ENCODE assay signal across 9 cellular contexts in genomic region chr3:36876181-36876936, GRCh38.
DNase-seq lines count a peak whose midpoint lies in the region; ATAC-seq, FAIRE-seq and TF ChIP-seq lines count a peak whose summit lies in the region.
"Had no signal": no experiment of that assay in that cellular context is flagged by ENCODE, and none has a peak within 500 bp of the region (broad histone marks: within the 10 kb centered on the region; RNA-seq: fewer than 3 reads in every experiment).

No MANE protein-coding gene starts in this region.

- no peaks in the 10 kb centered on the region for H3F3A ChIP-seq in Loucy (ENCODE audit: low read depth)

- H3K27ac ChIP-seq in fibroblast of lung (ENCODE audit: insufficient read depth, low read length) (no peak overlapping the region), ascending aorta (no peak overlapping the region)

- H3K4me2 ChIP-seq in Loucy (ENCODE audit: low read depth, low read length, poor library complexity, severe bottlenecking) = peak overlapping the region; percentile 74
- H3K4me2 ChIP-seq in fibroblast of lung (ENCODE audit: extremely low read depth, insufficient read depth, low read length) = peak overlapping the region; percentile 25

- H3K36me3 ChIP-seq in Loucy (ENCODE audit: insufficient read depth, low read length) (no peaks in the 10 kb centered on the region), fibroblast of lung (ENCODE audit: control insufficient read depth, insufficient read depth, low read length) (no peaks in the 10 kb centered on the region), ascending aorta (no peaks in the 10 kb centered on the region)

- intact Hi-C loops in ascending aorta (cut with DNase I) = no loop called here

- ATAC-seq in GM18870 (IDR thresholded peaks at IDR 0.05; ENCODE audit: unreplicated experiment) = peak; percentile 99
- peak; percentile 99 for ATAC-seq in GM21825 (IDR thresholded peaks at IDR 0.05; ENCODE audit: unreplicated experiment)

- H4K20me1 ChIP-seq in Loucy (ENCODE audit: insufficient read depth, low read length, poor library complexity, severe bottlenecking) = no peaks in the 10 kb centered on the region
- H4K20me1 ChIP-seq in fibroblast of lung (ENCODE audit: control insufficient read depth, extremely low read depth, insufficient read depth, low read length) = no peaks in the 10 kb centered on the region

- H3K9ac ChIP-seq in Loucy (ENCODE audit: low read depth, low read length, poor library complexity, severe bottlenecking) (peak overlapping the region; percentile 56), fibroblast of lung (ENCODE audit: insufficient read depth, low read length) (no peak overlapping the region)

- H3K4me3 ChIP-seq in Loucy (ENCODE audit: low read length, poor library complexity, severe bottlenecking) (peak overlapping the region; percentile 61), fibroblast of lung (replicated peaks in 1 of 4; ENCODE audit: control extremely low read depth in 1 of 4, insufficient read depth in 1 of 4, low read depth in 3 of 4, low read length in 4 of 4) (no peak overlapping the region), ascending aorta (no peak overlapping the region)

- peak overlapping the region; percentile 73 for H2AFZ ChIP-seq in Loucy (ENCODE audit: low read length)
- peak overlapping the region; percentile 73 for H2AFZ ChIP-seq in fibroblast of lung (ENCODE audit: low read length)

- H3K4me1 ChIP-seq in Loucy (ENCODE audit: insufficient read depth, low read length, poor library complexity, severe bottlenecking) (peaks cover 12% of the 10 kb centered on the region), fibroblast of lung (ENCODE audit: control insufficient read depth, extremely low read depth, insufficient read depth, low read length) (no peaks in the 10 kb centered on the region), ascending aorta (no peaks in the 10 kb centered on the region)

- no peak for FAIRE-seq in D721Med (lab: Jason Lieb, UNC)

- H3K79me2 ChIP-seq in Loucy (ENCODE audit: insufficient read depth, low read length) = no peaks in the 10 kb centered on the region
- no peaks in the 10 kb centered on the region for H3K79me2 ChIP-seq in fibroblast of lung (ENCODE audit: control insufficient read depth, insufficient read depth, low read length)

- DNase-seq in fibroblast of lung (ENCODE audit: low read depth in 2 of 2) (no peak), NCI-H1105 treated with DMSO at 0.1 percent for 48 hours (lab: John Stamatoyannopoulos, UW) (no peak), ascending aorta (ENCODE audit: low spot score in 2 of 2) (no peak), D721Med (ENCODE audit: insufficient read length, low spot score) (no peak)
- DNase-seq in activated CD4-positive, CD25-positive, alpha-beta regulatory T cell (lab: John Stamatoyannopoulos, UW) = no peak
- DNase-seq: heart right ventricle had no signal

- H3K9me3 ChIP-seq in Loucy (ENCODE audit: insufficient read depth, low read depth, low read length) = no peaks in the 10 kb centered on the region
- H3K9me3 ChIP-seq in fibroblast of lung (ENCODE audit: control insufficient read depth, insufficient read depth, low read depth, low read length) = no peaks in the 10 kb centered on the region
- no peaks in the 10 kb centered on the region for H3K9me3 ChIP-seq in ascending aorta
- H3K9me3 ChIP-seq: heart right ventricle had no signal

- TF ChIP-seq CTCF in Loucy (conservative IDR thresholded peaks at IDR 0.05; ENCODE audit: low read length) (no peak), fibroblast of lung (conservative IDR thresholded peaks at IDR 0.05 in 1 of 2, IDR thresholded peaks at IDR 0.05 in 1 of 2; ENCODE audit: low read depth in 1 of 2, low read length in 2 of 2) (no peak), ascending aorta (IDR thresholded peaks at IDR 0.05) (no peak), D721Med (IDR thresholded peaks at IDR 0.05; ENCODE audit: insufficient read depth, missing control alignments) (no peak)

- H3K9me2 ChIP-seq in Loucy (replicated peaks; ENCODE audit: low read depth, low read length) = no peaks in the 10 kb centered on the region

- H3K27me3 ChIP-seq in Loucy (ENCODE audit: insufficient read depth, low read length, poor library complexity, severe bottlenecking) = no peaks in the 10 kb centered on the region
- no peaks in the 10 kb centered on the region for H3K27me3 ChIP-seq in fibroblast of lung (ENCODE audit: control insufficient read depth, insufficient read depth, low read length)
- no peaks in the 10 kb centered on the region for H3K27me3 ChIP-seq in ascending aorta
- H3K27me3 ChIP-seq: heart right ventricle had no signal
